In genomic region chrX:71214152-71214551, GRCh38 we compare ENCODE assay signal across 1 cellular context.
TF ChIP-seq lines count a peak whose summit lies in the region.

No MANE protein-coding gene starts in this region.

TF ChIP-seq in HepG2, 621 proteins besides CTCF, POLR2A, EP300 and RAD21 (continued from another document and continues in another):
- TF ChIP-seq ZNF770 (CRISPR knock-in tag; IDR thresholded peaks at IDR 0.05) = no peak
- no peak for TF ChIP-seq MAFF (IDR thresholded peaks at IDR 0.05; ENCODE audit: low read depth, low read length)
- no peak for TF ChIP-seq KLF11 (CRISPR knock-in tag; IDR thresholded peaks at IDR 0.05)
- TF ChIP-seq ZNF577 (CRISPR knock-in tag; IDR thresholded peaks at IDR 0.05; ENCODE audit: borderline replicate concordance, low read depth) = no peak
- TF ChIP-seq JDP2 (CRISPR knock-in tag; IDR thresholded peaks at IDR 0.05; ENCODE audit: borderline replicate concordance) = no peak
- TF ChIP-seq STAG1 (CRISPR knock-in tag; IDR thresholded peaks at IDR 0.05) = no peak
- TF ChIP-seq FLYWCH1 (CRISPR knock-in tag; IDR thresholded peaks at IDR 0.05) = no peak
- TF ChIP-seq ZNF431 (CRISPR knock-in tag; IDR thresholded peaks at IDR 0.05; ENCODE audit: borderline replicate concordance, low read depth) = no peak
- no peak for TF ChIP-seq CC2D1A (CRISPR knock-in tag; IDR thresholded peaks at IDR 0.05)
- TF ChIP-seq SP2 (CRISPR knock-in tag; IDR thresholded peaks at IDR 0.05) = no peak
- no peak for TF ChIP-seq HOXD1 (CRISPR knock-in tag; IDR thresholded peaks at IDR 0.05)
- no peak for TF ChIP-seq TAF1 (CRISPR knock-in tag; IDR thresholded peaks at IDR 0.05)
- TF ChIP-seq ZNF766 (CRISPR knock-in tag; IDR thresholded peaks at IDR 0.05; ENCODE audit: borderline replicate concordance) = no peak
- TF ChIP-seq PLSCR1 (CRISPR knock-in tag; IDR thresholded peaks at IDR 0.05; ENCODE audit: borderline replicate concordance) = no peak
- no peak for TF ChIP-seq ZNF24 (IDR thresholded peaks at IDR 0.05)
- TF ChIP-seq NR1H2 (CRISPR knock-in tag; IDR thresholded peaks at IDR 0.05; ENCODE audit: borderline replicate concordance, low read depth) = no peak
- TF ChIP-seq HDAC6 (IDR thresholded peaks at IDR 0.05; ENCODE audit: low read depth, low read length) = no peak
- no peak for TF ChIP-seq MAZ (IDR thresholded peaks at IDR 0.05; ENCODE audit: borderline replicate concordance, low read depth, low read length)
- 0 out of 2 replicates have a peak, but pooled peaks have one; percentile 8 for TF ChIP-seq MAZ (CRISPR knock-in tag; IDR thresholded peaks at IDR 0.05; ENCODE audit: low read depth)
- no peak for TF ChIP-seq MED8 (CRISPR knock-in tag; IDR thresholded peaks at IDR 0.05; ENCODE audit: insufficient replicate concordance)
- no peak for TF ChIP-seq MATR3 (CRISPR knock-in tag; IDR thresholded peaks at IDR 0.05)
- TF ChIP-seq NPAS2 (CRISPR knock-in tag; IDR thresholded peaks at IDR 0.05; ENCODE audit: borderline replicate concordance) = no peak
- no peak for TF ChIP-seq U2AF2 (IDR thresholded peaks at IDR 0.05; ENCODE audit: low read depth, low read length)
- no peak for TF ChIP-seq ZNF430 (CRISPR knock-in tag; IDR thresholded peaks at IDR 0.05)
- TF ChIP-seq ZFP36L2 (CRISPR knock-in tag; IDR thresholded peaks at IDR 0.05) = no peak
- TF ChIP-seq ZNF839 (CRISPR knock-in tag; IDR thresholded peaks at IDR 0.05; ENCODE audit: borderline replicate concordance) = no peak
- peak; percentile 19; the same call in 1 of the 2 replicates for TF ChIP-seq FOSL2 (CRISPR knock-in tag; IDR thresholded peaks at IDR 0.05)
- TF ChIP-seq GZF1 (CRISPR knock-in tag; IDR thresholded peaks at IDR 0.05) = no peak
- TF ChIP-seq ELF3 (CRISPR knock-in tag; IDR thresholded peaks at IDR 0.05) = no peak
- 0 out of 2 replicates have a peak, but pooled peaks have one; percentile 25 for TF ChIP-seq RARA (CRISPR knock-in tag; IDR thresholded peaks at IDR 0.05)
- TF ChIP-seq ZNF160 (CRISPR knock-in tag; IDR thresholded peaks at IDR 0.05) = no peak
- no peak; the same call in 1 of the 2 replicates for TF ChIP-seq ZNF33B (CRISPR knock-in tag; IDR thresholded peaks at IDR 0.05)
- no peak for TF ChIP-seq ZNF282 (IDR thresholded peaks at IDR 0.05; ENCODE audit: partially characterized antibody)
- no peak for TF ChIP-seq ZNF598 (CRISPR knock-in tag; IDR thresholded peaks at IDR 0.05; ENCODE audit: borderline replicate concordance)
- peak; percentile 59; the same call in 1 of the 2 replicates for TF ChIP-seq MED1 (CRISPR knock-in tag; IDR thresholded peaks at IDR 0.05)
- TF ChIP-seq HHEX (CRISPR knock-in tag; IDR thresholded peaks at IDR 0.05) = no peak
- TF ChIP-seq CBX5 (CRISPR knock-in tag; IDR thresholded peaks at IDR 0.05; ENCODE audit: borderline replicate concordance) = no peak
- TF ChIP-seq SYNCRIP (IDR thresholded peaks at IDR 0.05; ENCODE audit: insufficient read depth, low read depth, low read length) = no peak
- TF ChIP-seq ZNF354B (CRISPR knock-in tag; IDR thresholded peaks at IDR 0.05) = no peak
- TF ChIP-seq SNAPC4 (CRISPR knock-in tag; IDR thresholded peaks at IDR 0.05) = no peak
- no peak for TF ChIP-seq RBFOX2 (IDR thresholded peaks at IDR 0.05; ENCODE audit: low read depth, low read length)
- TF ChIP-seq KMT2B (CRISPR knock-in tag; IDR thresholded peaks at IDR 0.05) = no peak
- TF ChIP-seq ZNF816 (CRISPR knock-in tag; IDR thresholded peaks at IDR 0.05; ENCODE audit: borderline replicate concordance) = no peak
- TF ChIP-seq PAF1 (CRISPR knock-in tag; IDR thresholded peaks at IDR 0.05) = no peak
- TF ChIP-seq ZNF740 (CRISPR knock-in tag; IDR thresholded peaks at IDR 0.05) = no peak
- no peak for TF ChIP-seq ZBTB8A (CRISPR knock-in tag; IDR thresholded peaks at IDR 0.05; ENCODE audit: borderline replicate concordance, low read depth)
- TF ChIP-seq SIN3A (IDR thresholded peaks at IDR 0.05; ENCODE audit: borderline replicate concordance, low read depth, low read length) = no peak
- TF ChIP-seq POLR2G (IDR thresholded peaks at IDR 0.05; ENCODE audit: low read depth, low read length) = no peak
- no peak for TF ChIP-seq ZZZ3 (CRISPR knock-in tag; IDR thresholded peaks at IDR 0.05; ENCODE audit: borderline replicate concordance)
- TF ChIP-seq RNF2 (conservative IDR thresholded peaks at IDR 0.05; ENCODE audit: low read depth) = no peak
- no peak for TF ChIP-seq NFAT5 (CRISPR knock-in tag; IDR thresholded peaks at IDR 0.05)
- TF ChIP-seq HOXA3 (CRISPR knock-in tag; IDR thresholded peaks at IDR 0.05) = no peak
- TF ChIP-seq NR2F2 (IDR thresholded peaks at IDR 0.05; ENCODE audit: borderline replicate concordance, low read depth) = no peak
- TF ChIP-seq ZNF30 (CRISPR knock-in tag; IDR thresholded peaks at IDR 0.05) = no peak
- peak; percentile 77 for TF ChIP-seq FOXA3 (CRISPR knock-in tag; IDR thresholded peaks at IDR 0.05)
- TF ChIP-seq DMAP1 (CRISPR knock-in tag; IDR thresholded peaks at IDR 0.05) = no peak
- TF ChIP-seq CREM (IDR thresholded peaks at IDR 0.05) = peak; percentile 25; the same call in 1 of the 2 replicates
- TF ChIP-seq CREM (CRISPR knock-in tag; IDR thresholded peaks at IDR 0.05) = no peak
- TF ChIP-seq ADNP (CRISPR knock-in tag; IDR thresholded peaks at IDR 0.05) = no peak
- peak; percentile 45; the same call in 1 of the 2 replicates for TF ChIP-seq HMG20A (CRISPR knock-in tag; IDR thresholded peaks at IDR 0.05; ENCODE audit: borderline replicate concordance)
- TF ChIP-seq PAX8 (CRISPR knock-in tag; IDR thresholded peaks at IDR 0.05; ENCODE audit: borderline replicate concordance) = no peak
- no peak for TF ChIP-seq CBX1 (IDR thresholded peaks at IDR 0.05; ENCODE audit: low read depth)
- no peak for TF ChIP-seq MZF1 (CRISPR knock-in tag; IDR thresholded peaks at IDR 0.05; ENCODE audit: borderline replicate concordance)
- TF ChIP-seq ZNF737 (CRISPR knock-in tag; IDR thresholded peaks at IDR 0.05; ENCODE audit: borderline replicate concordance) = no peak
- no peak for TF ChIP-seq GLI4 (CRISPR knock-in tag; IDR thresholded peaks at IDR 0.05; ENCODE audit: borderline replicate concordance)
